In the genomic region with DNA sequence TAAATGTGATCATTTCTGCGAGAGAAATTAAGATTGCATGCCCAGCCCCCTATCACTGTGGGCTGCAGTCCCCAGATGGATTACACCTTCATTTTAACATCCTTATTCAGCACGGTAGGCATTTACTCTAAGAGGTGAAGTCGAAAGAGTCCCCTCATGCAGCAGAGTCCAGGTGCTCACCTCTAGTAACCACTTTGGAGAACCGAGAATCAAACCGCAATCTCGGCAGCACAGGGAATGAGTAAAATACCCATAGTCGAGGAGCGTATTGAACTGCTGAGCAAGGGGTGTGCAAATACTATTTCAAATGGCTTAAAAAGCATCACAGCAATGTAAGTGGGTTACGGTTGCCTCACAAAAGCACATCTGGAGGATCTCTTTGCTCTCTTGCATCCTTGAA, we compare ENCODE assay signal across 29 cellular contexts.
"Had no signal": no experiment of that assay in that cellular context is flagged by ENCODE, and none has a peak within 500 bp of the region (broad histone marks: within the 10 kb centered on the region; RNA-seq: fewer than 3 reads in every experiment).

No MANE protein-coding gene starts in this region.

- H3K9me3 Mint-ChIP-seq: activated CD4-positive, alpha-beta memory T cell treated with anti-CD3 and anti-CD28 coated beads, Interleukin-2, amount 10 ng/mL, durations not matched to agents 7 days and 5 days; activated naive CD8-positive, alpha-beta T cell treated with anti-CD3 and anti-CD28 coated beads for 36 hours; T-helper 2 cell treated with Interferon-gamma antibody and Interleukin-4, amounts not matched to agents 5 μg/mL and 100 μg/mL, for 36 hours had no signal

- H3K27ac ChIP-seq: brain microvascular endothelial cell, SJCRH30, SK-N-MC had no signal

- H3K4me1 Mint-ChIP-seq: activated CD8-positive, alpha-beta memory T cell treated with anti-CD3 and anti-CD28 coated beads, Interleukin-2, amount 10 ng/mL, durations not matched to agents 7 days and 5 days had no signal

- H3K36me3 Mint-ChIP-seq: activated CD8-positive, alpha-beta memory T cell treated with anti-CD3 and anti-CD28 coated beads, Interleukin-2, amount 10 ng/mL, durations not matched to agents 7 days and 5 days; activated naive CD8-positive, alpha-beta T cell treated with anti-CD3 and anti-CD28 coated beads for 36 hours had no signal

- H3K4me1 ChIP-seq: SJCRH30 had no signal

- H3K4me3 ChIP-seq: K562, SJCRH30, SK-N-MC had no signal

- H3K27me3 ChIP-seq: brain microvascular endothelial cell, SJCRH30 had no signal

- DNase-seq: activated CD4-positive, alpha-beta memory T cell treated with anti-CD3 and anti-CD28 coated beads, Interleukin-2, amount 10 ng/mL, durations not matched to agents 7 days and 5 days; activated CD4-positive, alpha-beta T cell treated with anti-CD3 and anti-CD28 coated beads for 48 hours; activated CD8-positive, alpha-beta memory T cell treated with anti-CD3 and anti-CD28 coated beads for 24 hours; activated CD8-positive, alpha-beta memory T cell treated with anti-CD3 and anti-CD28 coated beads, Interleukin-2, amount 10 ng/mL, durations not matched to agents 7 days and 5 days; activated CD8-positive, alpha-beta memory T cell treated with anti-CD3 and anti-CD28 coated beads, Interleukin-2, amount 50 U/mL, for 48 hours; activated effector memory CD4-positive, alpha-beta T cell treated with anti-CD3 and anti-CD28 coated beads, Interleukin-2, amount 50 U/mL, for 16 hours; activated naive CD4-positive, alpha-beta T cell; activated naive CD4-positive, alpha-beta T cell treated with anti-CD3 and anti-CD28 coated beads, Interleukin-2, amount 50 U/mL, for 16 hours; activated naive CD8-positive, alpha-beta T cell treated with anti-CD3 and anti-CD28 coated beads for 36 hours; activated T-cell treated with anti-CD3 and anti-CD28 coated beads, Interleukin-2, amount 50 U/mL, for 48 hours; amniotic stem cell; aorta; brain microvascular endothelial cell; central memory CD4-positive, alpha-beta T cell; NCI-H1048; NCI-H1105 treated with DMSO at 0.1 percent for 48 hours; NCI-H1436; NCI-H1694; NCI-H1930; NCI-H2081 treated with DMSO at 0.1 percent for 48 hours; NCI-H345; NCI-H524 treated with DMSO at 0.1 percent for 48 hours; NK-92 treated with Interleukin-12 subunit alpha and Interleukin-12 subunit beta, amount 100 ng/mL, for 24 hours; OCI-M1; SHP77; SJCRH30 had no signal

- ATAC-seq: activated CD8-positive, alpha-beta memory T cell treated with anti-CD3 and anti-CD28 coated beads, Interleukin-2, amount 10 ng/mL, durations not matched to agents 7 days and 5 days; K562 had no signal

- H3K9me3 ChIP-seq: SJCRH30 had no signal

- H3K4me3 Mint-ChIP-seq: activated CD4-positive, alpha-beta memory T cell treated with anti-CD3 and anti-CD28 coated beads, Interleukin-2, amount 10 ng/mL, durations not matched to agents 7 days and 5 days; activated CD8-positive, alpha-beta memory T cell treated with anti-CD3 and anti-CD28 coated beads, Interleukin-2, amount 10 ng/mL, durations not matched to agents 7 days and 5 days; activated naive CD8-positive, alpha-beta T cell treated with anti-CD3 and anti-CD28 coated beads for 36 hours; T-helper 2 cell treated with Interferon-gamma antibody and Interleukin-4, amounts not matched to agents 5 μg/mL and 100 μg/mL, for 36 hours had no signal

- H3K36me3 ChIP-seq: brain microvascular endothelial cell, SJCRH30 had no signal

- H3K27me3 Mint-ChIP-seq: activated CD4-positive, alpha-beta memory T cell treated with anti-CD3 and anti-CD28 coated beads, Interleukin-2, amount 10 ng/mL, durations not matched to agents 7 days and 5 days; activated naive CD8-positive, alpha-beta T cell treated with anti-CD3 and anti-CD28 coated beads for 36 hours had no signal

- H3K27ac Mint-ChIP-seq: activated CD4-positive, alpha-beta memory T cell treated with anti-CD3 and anti-CD28 coated beads, Interleukin-2, amount 10 ng/mL, durations not matched to agents 7 days and 5 days; activated CD8-positive, alpha-beta memory T cell treated with anti-CD3 and anti-CD28 coated beads, Interleukin-2, amount 10 ng/mL, durations not matched to agents 7 days and 5 days; activated naive CD8-positive, alpha-beta T cell treated with anti-CD3 and anti-CD28 coated beads for 36 hours; T-helper 2 cell treated with Interferon-gamma antibody and Interleukin-4, amounts not matched to agents 5 μg/mL and 100 μg/mL, for 36 hours had no signal
